ENCODE assay signal across 8 cellular contexts in genomic region chr5:160008877-160009590, GRCh38. TPM values are rescaled to one million over a fixed set of nuclear protein-coding genes. Genes with fewer than 3 reads are reported as not detected.
DNase-seq lines count a peak whose midpoint lies in the region; ATAC-seq and TF ChIP-seq lines count a peak whose summit lies in the region.

Gene TTC1 (plus strand): TSS chr5:160009139. CDS start chr5:160010529, 1,390 bp downstream.

- peaks cover 16% of the 10 kb centered on the region for H3K4me1 ChIP-seq in testis

- H3K27me3 Mint-ChIP-seq in activated naive CD8-positive, alpha-beta T cell treated with anti-CD3 and anti-CD28 coated beads for 36 hours = no peaks in the 10 kb centered on the region

- H3K9me3 Mint-ChIP-seq in activated naive CD8-positive, alpha-beta T cell treated with anti-CD3 and anti-CD28 coated beads for 36 hours = no peaks in the 10 kb centered on the region

- POLR2A ChIA-PET in GM10248 (lab: Yijun Ruan, JAX) = interaction anchor here (0.5 to 0.6 kb wide), 2 partner anchors 13 to 147 kb away, joined by 3 read pairs; no protein-coding TSS in a partner anchor

- TF ChIP-seq POLR2A in testis (IDR thresholded peaks at IDR 0.05) = peak; percentile 86

- peak within 1 kb of the TSS; percentile 99 for H3K4me3 Mint-ChIP-seq in activated naive CD8-positive, alpha-beta T cell treated with anti-CD3 and anti-CD28 coated beads for 36 hours

- intact Hi-C loops in testis (cut with DNase I; ENCODE audit: low total_unique reads) = no loop called here

- H3K27ac ChIP-seq in testis = peak within 1 kb of the TSS; percentile 67 to 82

- ATAC-seq in HG02610 (IDR thresholded peaks at IDR 0.05; ENCODE audit: unreplicated experiment) (peak; percentile 99), omental fat pad (ENCODE audit: low FRiP score) (peak; percentile 98)

- no peaks in the 10 kb centered on the region for H3K27me3 ChIP-seq in testis

- no peaks in the 10 kb centered on the region for H3K36me3 ChIP-seq in testis (ENCODE audit: low read depth, missing control alignments)

- no peak for TF ChIP-seq CTCF in GM10248 (IDR thresholded peaks at IDR 0.05; ENCODE audit: control extremely low read depth, extremely low read depth, low read depth, missing control alignments)
- TF ChIP-seq CTCF in omental fat pad (IDR thresholded peaks at IDR 0.05) = no peak
- peak in 1 of 3 experiments; percentile 20 for TF ChIP-seq CTCF in testis (IDR thresholded peaks at IDR 0.05)

- peak within 1 kb of the TSS; percentile 69 to 87 for H3K4me3 ChIP-seq in testis

- WGBS in testis, 2 donors = 1% methylated on average over 31 of the region's 31 CpGs

- peaks cover 9% of the 10 kb centered on the region for H3K36me3 Mint-ChIP-seq in activated naive CD8-positive, alpha-beta T cell treated with anti-CD3 and anti-CD28 coated beads for 36 hours

- CTCF ChIA-PET in GM10248 (lab: Yijun Ruan, JAX) = interaction anchor here (1.1 to 5.5 kb wide), 7 partner anchors 10 to 852 kb away, joined by 3 to 59 read pairs (median 5); no protein-coding TSS in a partner anchor

- H3K27ac Mint-ChIP-seq in activated naive CD8-positive, alpha-beta T cell treated with anti-CD3 and anti-CD28 coated beads for 36 hours = peak within 1 kb of the TSS; percentile 97

- H3K4me1 Mint-ChIP-seq in activated naive CD8-positive, alpha-beta T cell treated with anti-CD3 and anti-CD28 coated beads for 36 hours = peaks cover 23% of the 10 kb centered on the region

- no peaks in the 10 kb centered on the region for H3K9me3 ChIP-seq in testis

- DNase-seq in GM10248 (ENCODE audit: extremely low spot score) (peak; percentile 93), NCI-H1092 treated with DMSO at 0.1 percent for 48 hours (lab: John Stamatoyannopoulos, UW) (peak; percentile 94), SKM-1 (lab: John Stamatoyannopoulos, UW; ENCODE audit: unreplicated experiment) (peak; percentile 98), glomerular visceral epithelial cell (ENCODE audit: extremely low spot score) (peak; percentile 98), omental fat pad (ENCODE audit: low spot score) (peak; percentile 88), testis (peak; percentile 99)
- peak; percentile 89 for DNase-seq in activated naive CD8-positive, alpha-beta T cell treated with anti-CD3 and anti-CD28 coated beads for 36 hours

RNA-seq across cellular contexts. Expression of gene TTC1, which starts in this region (rescaled TPM):
- 10 to 100 TPM; 69.7 to 73.9 TPM for total RNA-seq in activated naive CD8-positive, alpha-beta T cell treated with anti-CD3 and anti-CD28 coated beads for 36 hours
- total RNA-seq in omental fat pad = 10 to 100 TPM; 27.3 to 36.4 (median 27.8) TPM
- 10 to 100 TPM; 38.2 to 50.2 TPM for total RNA-seq in testis
- 50.3 TPM for polyA plus RNA-seq in testis (ENCODE audit: insufficient read depth, low read depth, low replicate concordance)

Comparison
In these comparisons a context has a peak if more than half of its experiments do, and no peak if none do; other contexts are left out.
1. Peak in every context shown above with its lines: DNase-seq, ATAC-seq, H3K4me3 ChIP-seq and H3K27ac ChIP-seq.